Comparison of ENCODE assay signal across 8 cellular contexts in genomic region chr7:95608344-95609173, GRCh38. TPM values are rescaled to one million over a fixed set of nuclear protein-coding genes. Genes with fewer than 3 reads are reported as not detected.
A peak's percentile ranks its signal among the peaks of the same experiment; 100 is the strongest.
DNase-seq lines count a peak whose midpoint lies in the region; ATAC-seq, FAIRE-seq and TF ChIP-seq lines count a peak whose summit lies in the region.

No MANE protein-coding gene starts in this region.

- BruUV-seq in Panc1 (replicated peaks; lab: Mats Ljungman, UMichigan) (no TSS peak), HepG2 (replicated peaks; lab: Mats Ljungman, UMichigan) (no TSS peak)

- no peak for TF ChIP-seq RAD21 in HepG2 (CRISPR knock-in tag; IDR thresholded peaks at IDR 0.05)

- POLR2A ChIA-PET in Panc1 (lab: Charles Lee) (interaction anchor here (0.6 kb wide), 1 partner anchor 11 kb away, joined by 3 read pairs; no protein-coding TSS in a partner anchor), HepG2 (lab: Yijun Ruan, JAX) (no interaction called here)

- H3K27me3 Mint-ChIP-seq in activated T-cell treated with anti-CD3 and anti-CD28 coated beads, Interleukin-2, amount 50 U/mL, for 72 hours (ENCODE audit: low read depth), result no peaks in the 10 kb centered on the region

- H4K20me1 ChIP-seq in HepG2 (ENCODE audit: insufficient read depth, low read length), result 0 out of 2 replicates have a peak, but pooled peaks cover 4% of the 10 kb centered on the region

- CTCF ChIA-PET in Panc1 (lab: Charles Lee), result interaction anchor here (0.7 kb wide), 1 partner anchor 42 kb away, joined by 7 read pairs; no protein-coding TSS in a partner anchor
- CTCF ChIA-PET in HepG2 (lab: Yijun Ruan, JAX; ENCODE audit: low intra/inter-chr PET ratio, low total read pairs), result interaction anchor here (1.0 kb wide), 1 partner anchor 81 kb away, joined by 3 read pairs; no protein-coding TSS in a partner anchor

- DNase-seq in DMS153 (lab: John Stamatoyannopoulos, UW), result peak; percentile 64
- peak; percentile 84 for DNase-seq in GM20000 (ENCODE audit: low spot score)
- DNase-seq in Panc1 (ENCODE audit: low read depth, low spot score), result peak; percentile 97
- peak; percentile 9 to 71 (median 64) for DNase-seq in dorsolateral prefrontal cortex
- peak; percentile 88 for DNase-seq in HepG2 (ENCODE audit: low spot score)
- no peak for DNase-seq in activated T-cell treated with anti-CD3 and anti-CD28 coated beads, Interleukin-2, amount 50 U/mL, for 72 hours

- intact Hi-C loops in Panc1 (cut with micrococcal nuclease; ENCODE audit: unreplicated experiment), result no loop called here
- intact Hi-C loops in dorsolateral prefrontal cortex (cut with DNase I), result loop anchor here (5.0 kb wide), 2 partner anchors 69 to 74 kb away; no protein-coding TSS in a partner anchor
- intact Hi-C loops in HepG2 (cut with micrococcal nuclease; ENCODE audit: unreplicated experiment), result no loop called here

- TF ChIP-seq CTCF in GM20000 (IDR thresholded peaks at IDR 0.05; ENCODE audit: extremely low read depth, missing control alignments) (no peak), Panc1 (IDR thresholded peaks at IDR 0.05) (no peak), dorsolateral prefrontal cortex (IDR thresholded peaks at IDR 0.05 in 54 of 56, conservative IDR thresholded peaks at IDR 0.05 in 2 of 56; ENCODE audit: low read depth in 1 of 56, partially characterized antibody in 56 of 56) (peak in 1 of 56 donors; percentile 13), HepG2 (CRISPR knock-in tag; IDR thresholded peaks at IDR 0.05) (no peak)

- no peaks in the 10 kb centered on the region for H3K4me1 Mint-ChIP-seq in activated T-cell treated with anti-CD3 and anti-CD28 coated beads, Interleukin-2, amount 50 U/mL, for 72 hours (ENCODE audit: low read depth)

- H3K27me3 ChIP-seq in Panc1 (ENCODE audit: control insufficient read depth, insufficient read depth, low read length) (no peaks in the 10 kb centered on the region), dorsolateral prefrontal cortex (no peaks in the 10 kb centered on the region), HepG2 (ENCODE audit: control insufficient read depth in 1 of 2, insufficient read depth in 2 of 2, low read length in 2 of 2) (0 out of 5 replicates have a peak, but pooled peaks cover under 1 to 4% of the 10 kb centered on the region in 2 experiments), stomach smooth muscle (ENCODE audit: control insufficient read depth in 1 of 2, insufficient read depth in 2 of 2, low read length in 2 of 2) (no peaks in the 10 kb centered on the region)

- peak; percentile 98 for FAIRE-seq in HepG2 (lab: Jason Lieb, UNC)

- H3K27ac Mint-ChIP-seq in activated T-cell treated with anti-CD3 and anti-CD28 coated beads, Interleukin-2, amount 50 U/mL, for 72 hours, result no peak overlapping the region

- H3K9me3 ChIP-seq in Panc1 (ENCODE audit: control insufficient read depth, insufficient read depth, low read depth, low read length), result no peaks in the 10 kb centered on the region
- H3K9me3 ChIP-seq in HepG2 (ENCODE audit: low read length), result no peaks in the 10 kb centered on the region
- H3K9me3 ChIP-seq in stomach smooth muscle (ENCODE audit: control insufficient read depth in 2 of 2, low read length in 2 of 2), result no peaks in the 10 kb centered on the region

- H3K4me2 ChIP-seq in HepG2 (ENCODE audit: low read depth, low read length), result peak overlapping the region; percentile 58

- H3K9ac ChIP-seq in HepG2 (ENCODE audit: insufficient read depth, low read depth, low read length) (no peak overlapping the region), stomach smooth muscle (ENCODE audit: low read length in 2 of 2) (peak overlapping the region; percentile 75 to 88)

- no peak overlapping the region for H3K4me3 Mint-ChIP-seq in activated T-cell treated with anti-CD3 and anti-CD28 coated beads, Interleukin-2, amount 50 U/mL, for 72 hours

- peak overlapping the region in 1 of 2 experiments; percentile 41; a peak in 3 of 4 replicates for H3K4me3 ChIP-seq in Panc1 (ENCODE audit: low read depth in 2 of 2, low read length in 2 of 2)
- H3K4me3 ChIP-seq in dorsolateral prefrontal cortex, result peak overlapping the region in 42 of 59 donors; percentile 0 to 48 (median 20)
- H3K4me3 ChIP-seq in HepG2 (replicated peaks in 1 of 3; ENCODE audit: insufficient read depth in 1 of 3, low read depth in 2 of 3, low read length in 3 of 3), result peak overlapping the region in 2 of 3 experiments; percentile 16 to 25; a peak in 2 of 6 replicates
- H3K4me3 ChIP-seq in stomach smooth muscle (ENCODE audit: low read length in 2 of 2), result peak overlapping the region; percentile 8 to 54

- H3K36me3 ChIP-seq in Panc1 (ENCODE audit: control insufficient read depth, insufficient read depth, low read length) (no peaks in the 10 kb centered on the region), HepG2 (replicated peaks in 1 of 2; ENCODE audit: control insufficient read depth in 1 of 2, insufficient read depth in 2 of 2, low read length in 2 of 2) (no peaks in the 10 kb centered on the region), stomach smooth muscle (ENCODE audit: control insufficient read depth in 2 of 2, insufficient read depth in 2 of 2, low read length in 2 of 2) (no peaks in the 10 kb centered on the region)

- H3K79me2 ChIP-seq in HepG2 (ENCODE audit: insufficient read depth, low read length), result no peaks in the 10 kb centered on the region

- under 1% methylated on average over 9 of the region's 11 CpGs for WGBS in HepG2 (ENCODE audit: low lambda C conversion rate)

- no peak overlapping the region for H2AFZ ChIP-seq in HepG2 (ENCODE audit: low read length)

- in situ Hi-C loops in Panc1 (cut with HindIII; ENCODE audit: low pct_unique_long_range_greater_than_20kb, low sequenced_read_pairs), result no loop called here
- in situ Hi-C loops in HepG2 (cut with HindIII; ENCODE audit: extremely low pct_ligation_motif_present, low pct_unique_long_range_greater_than_20kb), result no loop called here

- peaks cover 27% of the 10 kb centered on the region for H3K4me1 ChIP-seq in Panc1 (ENCODE audit: control insufficient read depth, insufficient read depth, low read length)
- H3K4me1 ChIP-seq in HepG2 (ENCODE audit: insufficient read depth, low read length), result peaks cover 27% of the 10 kb centered on the region
- H3K4me1 ChIP-seq in stomach smooth muscle (ENCODE audit: control insufficient read depth, insufficient read depth, low read length), result peaks cover 17% of the 10 kb centered on the region

- no peak for TF ChIP-seq POLR2A in HepG2 (IDR thresholded peaks at IDR 0.05; ENCODE audit: insufficient read depth in 1 of 2, low read depth in 2 of 2, low read length in 2 of 2)

- TF ChIP-seq EP300 in HepG2 (IDR thresholded peaks at IDR 0.05; ENCODE audit: low read depth in 2 of 2, low read length in 2 of 2) (peak in 1 of 2 experiments; percentile 84; a peak in 2 of 4 replicates), HepG2 (CRISPR knock-in tag; IDR thresholded peaks at IDR 0.05; ENCODE audit: borderline replicate concordance) (peak; percentile 58; the same call in 1 of the 2 replicates)

- ATAC-seq in HG03520 (IDR thresholded peaks at IDR 0.05; ENCODE audit: unreplicated experiment) (peak; percentile 99), Panc1 (peak; percentile 99), HepG2 (peak; percentile 100)
- ATAC-seq in activated T-cell treated with anti-CD3 and anti-CD28 coated beads, Interleukin-2, amount 50 U/mL, for 72 hours (replicated peaks in 1 of 2), result no peak

- H3K9me3 Mint-ChIP-seq in activated T-cell treated with anti-CD3 and anti-CD28 coated beads, Interleukin-2, amount 50 U/mL, for 72 hours, result peaks cover 0 to 5% of the 10 kb centered on the region in 2 donors

- H3K36me3 Mint-ChIP-seq in activated T-cell treated with anti-CD3 and anti-CD28 coated beads, Interleukin-2, amount 50 U/mL, for 72 hours (ENCODE audit: insufficient read depth in 2 of 2), result peaks cover 0 to 2% of the 10 kb centered on the region in 2 donors

- H3K27ac ChIP-seq in Panc1 (ENCODE audit: low read length) (peak overlapping the region; percentile 79), dorsolateral prefrontal cortex (peak overlapping the region; percentile 51 to 95 (median 85)), HepG2 (ENCODE audit: extremely low read length, insufficient read depth, low read length) (no peak overlapping the region), stomach smooth muscle (ENCODE audit: low read length) (peak overlapping the region; percentile 96)

TF ChIP-seq in HepG2, 621 proteins besides CTCF, POLR2A, EP300 and RAD21 (continues in another document):
- 0 out of 2 replicates have a peak, but pooled peaks have one; percentile 19 for TF ChIP-seq CCDC6 (CRISPR knock-in tag; IDR thresholded peaks at IDR 0.05)
- peak; percentile 89 for TF ChIP-seq MED1 (CRISPR knock-in tag; IDR thresholded peaks at IDR 0.05)
- TF ChIP-seq ZNF7 (CRISPR knock-in tag; IDR thresholded peaks at IDR 0.05), result no peak
- TF ChIP-seq ZNF264 (CRISPR knock-in tag; IDR thresholded peaks at IDR 0.05), result 0 out of 2 replicates have a peak, but pooled peaks have one; percentile 21
- no peak for TF ChIP-seq REL (CRISPR knock-in tag; conservative IDR thresholded peaks at IDR 0.05)

RNA-seq across cellular contexts. Expression of gene PDK4, which starts 12.2 kb away (rescaled TPM):
- total RNA-seq in Panc1 (2021; ENCODE audit: unreplicated experiment), result 1.4 TPM
- polyA plus RNA-seq in Panc1 (2012; ENCODE audit: insufficient read length), result 1.5 TPM
- 100 to 1,000 TPM in 29 of 120 experiments, 10 to 100 TPM in 91; 11.8 to 278 (median 65.1) TPM for total RNA-seq in dorsolateral prefrontal cortex
- not detected in 2 replicates for total RNA-seq in HepG2 (2016; rRNA removed; fragmentation: Illumina TruSeq; extraction: Trizol)
- total RNA-seq in HepG2 (2016; cell fraction: cytosol; rRNA removed; fragmentation: Illumina TruSeq; extraction: Trizol; ENCODE audit: low read depth), result not detected in 2 replicates
- total RNA-seq in HepG2 (2016; cell fraction: insoluble cytoplasmic fraction; rRNA removed; fragmentation: Illumina TruSeq; extraction: Trizol), result not detected in 2 replicates
- total RNA-seq in HepG2 (2016; cell fraction: membrane; rRNA removed; fragmentation: Illumina TruSeq; extraction: Trizol), result 0.19 TPM in 1 of 2 replicates, not detected in the other
- not detected in 2 replicates for total RNA-seq in HepG2 (2016; cell fraction: nucleus; rRNA removed; fragmentation: Illumina TruSeq; extraction: Trizol)
- polyA plus RNA-seq in HepG2 (2011; rRNA removed), result 0.03 and 0.04 TPM in 2 replicates
- polyA plus RNA-seq in HepG2 (2011; cell fraction: cytosol; rRNA removed), result 0.03 and 0.05 TPM in 2 replicates
- not detected in 2 replicates for polyA plus RNA-seq in HepG2 (2011; cell fraction: nucleus; rRNA removed)
- not detected in 2 replicates for polyA plus RNA-seq in HepG2 (2012)
- polyA plus RNA-seq in HepG2 (2016; cell fraction: cytosol; fragmentation: Illumina TruSeq; extraction: Trizol; ENCODE audit: low read depth), result not detected in 2 replicates
- 0.05 TPM in 1 of 2 replicates, not detected in the other for polyA plus RNA-seq in HepG2 (2016; cell fraction: insoluble cytoplasmic fraction; fragmentation: Illumina TruSeq; extraction: Trizol; ENCODE audit: low read depth)
- polyA plus RNA-seq in HepG2 (2016; cell fraction: membrane; fragmentation: Illumina TruSeq; extraction: Trizol; ENCODE audit: low read depth), result not detected in 2 replicates
- polyA plus RNA-seq in HepG2 (2016; cell fraction: nucleus; fragmentation: Illumina TruSeq; extraction: Trizol; ENCODE audit: insufficient read depth, low read depth), result not detected in 2 replicates
- polyA minus RNA-seq in HepG2 (2011; rRNA and poly(A)+ RNA removed; ENCODE audit: low replicate concordance), result 74.9 TPM in 1 of 2 replicates, not detected in the other
- 0.30 and 0.88 TPM in 2 replicates for polyA minus RNA-seq in HepG2 (2011; cell fraction: cytosol; rRNA and poly(A)+ RNA removed)
- polyA minus RNA-seq in HepG2 (2011; cell fraction: nucleus; rRNA and poly(A)+ RNA removed), result not detected in 2 replicates
- total RNA-seq in activated T-cell treated with anti-CD3 and anti-CD28 coated beads, Interleukin-2, amount 50 U/mL, for 72 hours, result not detected

Comparison
In these comparisons a context has a peak if more than half of its experiments do, and no peak if none do; other contexts are left out.
1. DNase-seq: peak in DMS153 (single experiment), GM20000 (single experiment), Panc1 (single experiment), dorsolateral prefrontal cortex (10 of 10) and HepG2 (single experiment); none in activated T-cell treated with anti-CD3 and anti-CD28 coated beads, Interleukin-2, amount 50 U/mL, for 72 hours (0 of 2).
2. ATAC-seq: peak in HG03520 (single experiment), Panc1 (single experiment) and HepG2 (single experiment); none in activated T-cell treated with anti-CD3 and anti-CD28 coated beads, Interleukin-2, amount 50 U/mL, for 72 hours (0 of 2).
3. intact Hi-C loops: an anchor here in dorsolateral prefrontal cortex (5.0 kb wide); none called in Panc1 and HepG2.